In genomic region chr16:9008335-9009260, GRCh38 we compare ENCODE assay signal across 8 cellular contexts. TPM values are rescaled to one million over a fixed set of nuclear protein-coding genes. Genes with fewer than 3 reads are reported as not detected.
A peak's percentile ranks its signal among the peaks of the same experiment; 100 is the strongest.
DNase-seq lines count a peak whose midpoint lies in the region; ATAC-seq and TF ChIP-seq lines count a peak whose summit lies in the region.

No MANE protein-coding gene starts in this region.

- peaks cover 7% of the 10 kb centered on the region for H3K4me1 ChIP-seq in lower lobe of right lung

- H3K4me1 Mint-ChIP-seq in activated CD4-positive, alpha-beta T cell treated with anti-CD3 and anti-CD28 coated beads, Interleukin-2, amount 10 ng/mL, durations not matched to agents 7 days and 5 days: peaks cover 7% of the 10 kb centered on the region

- no peaks in the 10 kb centered on the region for H3K36me3 ChIP-seq in lower lobe of right lung

- H3K27me3 Mint-ChIP-seq in activated CD4-positive, alpha-beta T cell treated with anti-CD3 and anti-CD28 coated beads, Interleukin-2, amount 10 ng/mL, durations not matched to agents 7 days and 5 days: peaks cover 12% of the 10 kb centered on the region

- DNase-seq in NCI-H1436 (lab: John Stamatoyannopoulos, UW) (peak; percentile 73), NCI-H1436 treated with DMSO at 0.1 percent for 48 hours (lab: John Stamatoyannopoulos, UW) (no peak), NCI-H2196 (lab: John Stamatoyannopoulos, UW; ENCODE audit: unreplicated experiment) (peak; percentile 60), dermis blood vessel endothelial cell (peak; percentile 80), lower lobe of right lung (peak; percentile 83)
- peak; percentile 69 for DNase-seq in activated CD4-positive, alpha-beta T cell treated with anti-CD3 and anti-CD28 coated beads, Interleukin-2, amount 10 ng/mL, durations not matched to agents 7 days and 5 days
- peak; percentile 35 to 53 (median 45) for DNase-seq in stimulated activated CD4-positive, alpha-beta T cell treated with anti-CD3 and anti-CD28 coated beads, TNF-alpha, amount 100 ng/mL, for 4 hours (ENCODE audit: low read depth in 3 of 3)

- CTCF ChIA-PET in activated CD4-positive, alpha-beta T cell treated with anti-CD3 and anti-CD28 coated beads, Interleukin-2, amount 10 ng/mL, durations not matched to agents 7 days and 5 days (lab: Charles Lee): interaction anchor here (0.6 to 2.5 kb wide), 31 partner anchors 9 to 467 kb away, joined by 3 to 8 read pairs (median 3); no protein-coding TSS in a partner anchor

- intact Hi-C loops in lower lobe of right lung (cut with DNase I): no loop called here

- peak overlapping the region; percentile 42 for H3K4me3 ChIP-seq in lower lobe of right lung

- ATAC-seq in HG02870 (IDR thresholded peaks at IDR 0.05; ENCODE audit: unreplicated experiment): peak; percentile 83
- ATAC-seq in lower lobe of right lung: peak; percentile 94

- no peak overlapping the region for H3K27ac ChIP-seq in lower lobe of right lung

- no peak overlapping the region for H3K4me3 Mint-ChIP-seq in activated CD4-positive, alpha-beta T cell treated with anti-CD3 and anti-CD28 coated beads, Interleukin-2, amount 10 ng/mL, durations not matched to agents 7 days and 5 days

- peak; percentile 89 for TF ChIP-seq CTCF in lower lobe of right lung (IDR thresholded peaks at IDR 0.05)

- H3K36me3 Mint-ChIP-seq in activated CD4-positive, alpha-beta T cell treated with anti-CD3 and anti-CD28 coated beads, Interleukin-2, amount 10 ng/mL, durations not matched to agents 7 days and 5 days (ENCODE audit: low read depth): no peaks in the 10 kb centered on the region

- H3K9me3 ChIP-seq in lower lobe of right lung: no peaks in the 10 kb centered on the region

- H3K27ac Mint-ChIP-seq in activated CD4-positive, alpha-beta T cell treated with anti-CD3 and anti-CD28 coated beads, Interleukin-2, amount 10 ng/mL, durations not matched to agents 7 days and 5 days: no peak overlapping the region

- H3K9me3 Mint-ChIP-seq in activated CD4-positive, alpha-beta T cell treated with anti-CD3 and anti-CD28 coated beads, Interleukin-2, amount 10 ng/mL, durations not matched to agents 7 days and 5 days: no peaks in the 10 kb centered on the region

- POLR2A ChIA-PET in activated CD4-positive, alpha-beta T cell treated with anti-CD3 and anti-CD28 coated beads, Interleukin-2, amount 10 ng/mL, durations not matched to agents 7 days and 5 days (lab: Charles Lee): no interaction called here

- H3K27me3 ChIP-seq in lower lobe of right lung (ENCODE audit: low read depth): peaks cover 8% of the 10 kb centered on the region

RNA-seq across cellular contexts. Expression of gene USP7, which starts 44.9 kb away (rescaled TPM):
- 100 to 1,000 TPM; 157 to 160 TPM for total RNA-seq in activated CD4-positive, alpha-beta T cell treated with anti-CD3 and anti-CD28 coated beads, Interleukin-2, amount 10 ng/mL, durations not matched to agents 7 days and 5 days
- total RNA-seq in dermis blood vessel endothelial cell (61.3 and 72.1 TPM in 2 replicates), lower lobe of right lung (87.5 TPM)
